ENCODE assay signal across 1 cellular context in the genomic region with DNA sequence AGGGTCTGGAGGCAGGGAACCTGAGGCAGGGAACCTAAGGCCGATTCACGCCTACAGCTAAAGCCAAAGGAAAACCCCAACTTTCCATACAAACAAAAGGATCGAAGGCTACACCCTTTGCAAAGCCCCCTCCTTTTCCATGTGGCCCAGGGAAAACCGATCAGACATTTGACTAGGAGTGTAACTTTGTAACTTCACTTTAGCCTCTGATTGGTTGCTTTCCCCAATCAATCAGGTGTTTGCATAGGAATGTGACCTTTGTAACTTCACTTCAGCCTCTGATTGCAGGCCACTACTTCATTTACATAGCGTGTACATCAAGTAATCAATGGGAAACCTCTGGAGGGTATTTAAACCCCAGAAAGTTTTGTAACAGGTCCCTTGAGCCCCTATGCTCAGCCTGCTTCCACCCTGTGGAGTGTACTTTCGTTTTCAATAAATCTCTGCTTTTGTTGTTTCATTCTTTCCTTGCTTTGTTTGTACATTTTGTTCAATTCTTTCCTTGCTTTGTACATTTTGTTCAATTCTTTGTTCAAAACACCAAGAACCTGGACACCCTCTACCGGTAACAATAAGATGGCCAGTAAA.
TF ChIP-seq lines count a peak whose summit lies in the region.

No MANE protein-coding gene starts in this region.

TF ChIP-seq in H1, 55 proteins besides CTCF, POLR2A, EP300 and RAD21:
- no peak for TF ChIP-seq SP4 (IDR thresholded peaks at IDR 0.05; ENCODE audit: low read length)
- TF ChIP-seq GTF2F1 (IDR thresholded peaks at IDR 0.05; ENCODE audit: borderline replicate concordance, low read depth, low read length) = no peak
- no peak for TF ChIP-seq CHD1 (IDR thresholded peaks at IDR 0.05; ENCODE audit: low read depth, low read length)
- no peak for TF ChIP-seq JUND (IDR thresholded peaks at IDR 0.05; ENCODE audit: low read length)
- peak; percentile 49; the same call in 1 of the 2 replicates for TF ChIP-seq SP1 (IDR thresholded peaks at IDR 0.05; ENCODE audit: low read depth, low read length)
- TF ChIP-seq, protein P1, sequence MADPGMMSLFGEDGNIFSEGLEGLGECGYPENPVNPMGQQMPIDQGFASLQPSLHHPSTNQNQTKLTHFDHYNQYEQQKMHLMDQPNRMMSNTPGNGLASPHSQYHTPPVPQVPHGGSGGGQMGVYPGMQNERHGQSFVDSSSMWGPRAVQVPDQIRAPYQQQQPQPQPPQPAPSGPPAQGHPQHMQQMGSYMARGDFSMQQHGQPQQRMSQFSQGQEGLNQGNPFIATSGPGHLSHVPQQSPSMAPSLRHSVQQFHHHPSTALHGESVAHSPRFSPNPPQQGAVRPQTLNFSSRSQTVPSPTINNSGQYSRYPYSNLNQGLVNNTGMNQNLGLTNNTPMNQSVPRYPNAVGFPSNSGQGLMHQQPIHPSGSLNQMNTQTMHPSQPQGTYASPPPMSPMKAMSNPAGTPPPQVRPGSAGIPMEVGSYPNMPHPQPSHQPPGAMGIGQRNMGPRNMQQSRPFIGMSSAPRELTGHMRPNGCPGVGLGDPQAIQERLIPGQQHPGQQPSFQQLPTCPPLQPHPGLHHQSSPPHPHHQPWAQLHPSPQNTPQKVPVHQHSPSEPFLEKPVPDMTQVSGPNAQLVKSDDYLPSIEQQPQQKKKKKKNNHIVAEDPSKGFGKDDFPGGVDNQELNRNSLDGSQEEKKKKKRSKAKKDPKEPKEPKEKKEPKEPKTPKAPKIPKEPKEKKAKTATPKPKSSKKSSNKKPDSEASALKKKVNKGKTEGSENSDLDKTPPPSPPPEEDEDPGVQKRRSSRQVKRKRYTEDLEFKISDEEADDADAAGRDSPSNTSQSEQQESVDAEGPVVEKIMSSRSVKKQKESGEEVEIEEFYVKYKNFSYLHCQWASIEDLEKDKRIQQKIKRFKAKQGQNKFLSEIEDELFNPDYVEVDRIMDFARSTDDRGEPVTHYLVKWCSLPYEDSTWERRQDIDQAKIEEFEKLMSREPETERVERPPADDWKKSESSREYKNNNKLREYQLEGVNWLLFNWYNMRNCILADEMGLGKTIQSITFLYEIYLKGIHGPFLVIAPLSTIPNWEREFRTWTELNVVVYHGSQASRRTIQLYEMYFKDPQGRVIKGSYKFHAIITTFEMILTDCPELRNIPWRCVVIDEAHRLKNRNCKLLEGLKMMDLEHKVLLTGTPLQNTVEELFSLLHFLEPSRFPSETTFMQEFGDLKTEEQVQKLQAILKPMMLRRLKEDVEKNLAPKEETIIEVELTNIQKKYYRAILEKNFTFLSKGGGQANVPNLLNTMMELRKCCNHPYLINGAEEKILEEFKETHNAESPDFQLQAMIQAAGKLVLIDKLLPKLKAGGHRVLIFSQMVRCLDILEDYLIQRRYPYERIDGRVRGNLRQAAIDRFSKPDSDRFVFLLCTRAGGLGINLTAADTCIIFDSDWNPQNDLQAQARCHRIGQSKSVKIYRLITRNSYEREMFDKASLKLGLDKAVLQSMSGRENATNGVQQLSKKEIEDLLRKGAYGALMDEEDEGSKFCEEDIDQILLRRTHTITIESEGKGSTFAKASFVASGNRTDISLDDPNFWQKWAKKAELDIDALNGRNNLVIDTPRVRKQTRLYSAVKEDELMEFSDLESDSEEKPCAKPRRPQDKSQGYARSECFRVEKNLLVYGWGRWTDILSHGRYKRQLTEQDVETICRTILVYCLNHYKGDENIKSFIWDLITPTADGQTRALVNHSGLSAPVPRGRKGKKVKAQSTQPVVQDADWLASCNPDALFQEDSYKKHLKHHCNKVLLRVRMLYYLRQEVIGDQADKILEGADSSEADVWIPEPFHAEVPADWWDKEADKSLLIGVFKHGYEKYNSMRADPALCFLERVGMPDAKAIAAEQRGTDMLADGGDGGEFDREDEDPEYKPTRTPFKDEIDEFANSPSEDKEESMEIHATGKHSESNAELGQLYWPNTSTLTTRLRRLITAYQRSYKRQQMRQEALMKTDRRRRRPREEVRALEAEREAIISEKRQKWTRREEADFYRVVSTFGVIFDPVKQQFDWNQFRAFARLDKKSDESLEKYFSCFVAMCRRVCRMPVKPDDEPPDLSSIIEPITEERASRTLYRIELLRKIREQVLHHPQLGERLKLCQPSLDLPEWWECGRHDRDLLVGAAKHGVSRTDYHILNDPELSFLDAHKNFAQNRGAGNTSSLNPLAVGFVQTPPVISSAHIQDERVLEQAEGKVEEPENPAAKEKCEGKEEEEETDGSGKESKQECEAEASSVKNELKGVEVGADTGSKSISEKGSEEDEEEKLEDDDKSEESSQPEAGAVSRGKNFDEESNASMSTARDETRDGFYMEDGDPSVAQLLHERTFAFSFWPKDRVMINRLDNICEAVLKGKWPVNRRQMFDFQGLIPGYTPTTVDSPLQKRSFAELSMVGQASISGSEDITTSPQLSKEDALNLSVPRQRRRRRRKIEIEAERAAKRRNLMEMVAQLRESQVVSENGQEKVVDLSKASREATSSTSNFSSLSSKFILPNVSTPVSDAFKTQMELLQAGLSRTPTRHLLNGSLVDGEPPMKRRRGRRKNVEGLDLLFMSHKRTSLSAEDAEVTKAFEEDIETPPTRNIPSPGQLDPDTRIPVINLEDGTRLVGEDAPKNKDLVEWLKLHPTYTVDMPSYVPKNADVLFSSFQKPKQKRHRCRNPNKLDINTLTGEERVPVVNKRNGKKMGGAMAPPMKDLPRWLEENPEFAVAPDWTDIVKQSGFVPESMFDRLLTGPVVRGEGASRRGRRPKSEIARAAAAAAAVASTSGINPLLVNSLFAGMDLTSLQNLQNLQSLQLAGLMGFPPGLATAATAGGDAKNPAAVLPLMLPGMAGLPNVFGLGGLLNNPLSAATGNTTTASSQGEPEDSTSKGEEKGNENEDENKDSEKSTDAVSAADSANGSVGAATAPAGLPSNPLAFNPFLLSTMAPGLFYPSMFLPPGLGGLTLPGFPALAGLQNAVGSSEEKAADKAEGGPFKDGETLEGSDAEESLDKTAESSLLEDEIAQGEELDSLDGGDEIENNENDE (IDR thresholded peaks at IDR 0.05; ENCODE audit: insufficient replicate concordance, low read length) = no peak
- peak; percentile 11; the same call in 1 of the 2 replicates for TF ChIP-seq SP2 (IDR thresholded peaks at IDR 0.05; ENCODE audit: low read length)
- no peak for TF ChIP-seq E2F6 (IDR thresholded peaks at IDR 0.05)
- TF ChIP-seq, protein P2, sequence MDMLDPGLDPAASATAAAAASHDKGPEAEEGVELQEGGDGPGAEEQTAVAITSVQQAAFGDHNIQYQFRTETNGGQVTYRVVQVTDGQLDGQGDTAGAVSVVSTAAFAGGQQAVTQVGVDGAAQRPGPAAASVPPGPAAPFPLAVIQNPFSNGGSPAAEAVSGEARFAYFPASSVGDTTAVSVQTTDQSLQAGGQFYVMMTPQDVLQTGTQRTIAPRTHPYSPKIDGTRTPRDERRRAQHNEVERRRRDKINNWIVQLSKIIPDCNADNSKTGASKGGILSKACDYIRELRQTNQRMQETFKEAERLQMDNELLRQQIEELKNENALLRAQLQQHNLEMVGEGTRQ (IDR thresholded peaks at IDR 0.05; ENCODE audit: low read length) = no peak
- no peak for TF ChIP-seq TAF1 (IDR thresholded peaks at IDR 0.05; ENCODE audit: low read depth, low read length)
- TF ChIP-seq RXRA (IDR thresholded peaks at IDR 0.05; ENCODE audit: insufficient read depth, low read depth, low read length) = no peak
- no peak for TF ChIP-seq EZH2 (IDR thresholded peaks at IDR 0.05; ENCODE audit: low read depth, low read length, severe bottlenecking)
